Comparison of ENCODE assay signal across 8 cellular contexts in genomic region chr17:49969134-49969759, GRCh38. TPM values are rescaled to one million over a fixed set of nuclear protein-coding genes. Genes with fewer than 3 reads are reported as not detected.
DNase-seq lines count a peak whose midpoint lies in the region; ATAC-seq and TF ChIP-seq lines count a peak whose summit lies in the region.

TSS of gene DLX4 (plus strand) at chr17:49969190. CDS start at chr17:49969469, 279 bp downstream.

- peaks cover 100% of the 10 kb centered on the region for H3K27me3 ChIP-seq in transverse colon

- H3K27me3 Mint-ChIP-seq in activated T-helper 17 cell treated with anti-CD3 and anti-CD28 coated beads, Interleukin-2, amount 50 U/mL, for 72 hours: peaks cover 64% of the 10 kb centered on the region
- peaks cover 30 to 63% (median 56%) of the 10 kb centered on the region in 3 donors for H3K27me3 Mint-ChIP-seq in immature natural killer cell (ENCODE audit: low read depth in 3 of 3)

- H3K4me1 Mint-ChIP-seq in activated T-helper 17 cell treated with anti-CD3 and anti-CD28 coated beads, Interleukin-2, amount 50 U/mL, for 72 hours: peaks cover 21% of the 10 kb centered on the region
- H3K4me1 Mint-ChIP-seq in immature natural killer cell: peaks cover 42 to 55% of the 10 kb centered on the region in 2 donors

- peak; percentile 18 for ATAC-seq in activated T-helper 17 cell treated with anti-CD3 and anti-CD28 coated beads, Interleukin-2, amount 50 U/mL, for 72 hours (replicated peaks)
- ATAC-seq in GM18909 (IDR thresholded peaks at IDR 0.05; ENCODE audit: poor library complexity, unreplicated experiment) (no peak), omental fat pad (ENCODE audit: low FRiP score) (no peak)

- peak; percentile 86 for DNase-seq in AG20443 (ENCODE audit: low spot score)
- no peak for DNase-seq in immature natural killer cell
- DNase-seq in transverse colon: no peak
- no peak for DNase-seq in SW 1271 (lab: John Stamatoyannopoulos, UW)
- DNase-seq in omental fat pad (ENCODE audit: low spot score): no peak

- CTCF ChIA-PET in HEK293 (lab: Yijun Ruan, JAX): no interaction called here

- H3K9me3 Mint-ChIP-seq in activated T-helper 17 cell treated with anti-CD3 and anti-CD28 coated beads, Interleukin-2, amount 50 U/mL, for 72 hours: no peaks in the 10 kb centered on the region
- peaks cover 0 to 8% (median 0%) of the 10 kb centered on the region in 6 donors for H3K9me3 Mint-ChIP-seq in immature natural killer cell

- TF ChIP-seq CTCF in HEK293 (tag by site-specific recombination; IDR thresholded peaks at IDR 0.05) (no peak), transverse colon (IDR thresholded peaks at IDR 0.05) (no peak), omental fat pad (IDR thresholded peaks at IDR 0.05) (no peak)

- in situ Hi-C loops in transverse colon (cut with MboI; ENCODE audit: low pct_ligation_motif_present in 1 of 4, low pct_unique_long_range_greater_than_20kb in 1 of 4, low sequenced_read_pairs in 3 of 4): no loop called here

- peaks cover 0 to 6% of the 10 kb centered on the region in 2 experiments; a peak in 1 of 3 replicates for H3K36me3 ChIP-seq in HEK293 (ENCODE audit: control insufficient read depth in 2 of 2, insufficient read depth in 1 of 2, low read length in 2 of 2)
- no peaks in the 10 kb centered on the region for H3K36me3 ChIP-seq in transverse colon

- H3K9me3 ChIP-seq in HEK293 (ENCODE audit: control insufficient read depth, insufficient read depth, low read depth, low read length) (no peaks in the 10 kb centered on the region), transverse colon (no peaks in the 10 kb centered on the region)

- TF ChIP-seq EP300 in transverse colon (IDR thresholded peaks at IDR 0.05; ENCODE audit: low read depth): no peak

- peak within 1 kb of the TSS; percentile 81 for H3K4me3 Mint-ChIP-seq in activated T-helper 17 cell treated with anti-CD3 and anti-CD28 coated beads, Interleukin-2, amount 50 U/mL, for 72 hours
- H3K4me3 Mint-ChIP-seq in immature natural killer cell: peak within 1 kb of the TSS; percentile 81 to 92 (median 89)

- no peaks in the 10 kb centered on the region for H3K36me3 Mint-ChIP-seq in activated T-helper 17 cell treated with anti-CD3 and anti-CD28 coated beads, Interleukin-2, amount 50 U/mL, for 72 hours (ENCODE audit: low read depth)
- H3K36me3 Mint-ChIP-seq in immature natural killer cell: peaks cover 0 to 5% (median 3%) of the 10 kb centered on the region in 3 donors

- H3K27ac ChIP-seq in HEK293 (ENCODE audit: extremely low read depth, low read depth, low read length) (peak within 1 kb of the TSS; percentile 84), transverse colon (no peak within 1 kb of the TSS)

- intact Hi-C loops in transverse colon (cut with DNase I; ENCODE audit: low total_unique reads): no loop called here

- H3K4me1 ChIP-seq in HEK293 (ENCODE audit: control insufficient read depth, insufficient read depth, low read length) (no peaks in the 10 kb centered on the region), transverse colon (peaks cover 15 to 39% (median 30%) of the 10 kb centered on the region in 4 donors)

- POLR2A ChIA-PET in HEK293 (lab: Yijun Ruan, JAX): no interaction called here

- peak within 1 kb of the TSS; percentile 57 for H3K27ac Mint-ChIP-seq in activated T-helper 17 cell treated with anti-CD3 and anti-CD28 coated beads, Interleukin-2, amount 50 U/mL, for 72 hours
- H3K27ac Mint-ChIP-seq in immature natural killer cell: peak within 1 kb of the TSS in 3 of 6 donors; percentile 7 to 84 (median 48)

- TF ChIP-seq POLR2A in transverse colon (IDR thresholded peaks at IDR 0.05): no peak

- 6% methylated on average over 45 of the region's 45 CpGs; no CpG with 5 or more reads in 1 of the 2 donors for WGBS in transverse colon (ENCODE audit: low coverage in 1 of 2), 2 donors

- H3K4me3 ChIP-seq in HEK293 (ENCODE audit: low read depth, low read length): peak within 1 kb of the TSS; percentile 70
- H3K4me3 ChIP-seq in transverse colon: peak within 1 kb of the TSS; percentile 17 to 53 (median 40)

TF ChIP-seq in HEK293, 187 proteins besides CTCF, POLR2A, EP300 and RAD21 (continues in another document):
- TF ChIP-seq KLF1 (tag by site-specific recombination; IDR thresholded peaks at IDR 0.05): peak; percentile 79
- no peak for TF ChIP-seq ZNF362 (tag by site-specific recombination; IDR thresholded peaks at IDR 0.05)
- TF ChIP-seq TRIM28 (IDR thresholded peaks at IDR 0.05; ENCODE audit: borderline replicate concordance, low read length): no peak
- no peak for TF ChIP-seq KLF7 (tag by site-specific recombination; IDR thresholded peaks at IDR 0.05; ENCODE audit: borderline replicate concordance)
- no peak for TF ChIP-seq ZNF548 (tag by site-specific recombination; IDR thresholded peaks at IDR 0.05)
- peak; percentile 68 for TF ChIP-seq ZNF596 (tag by site-specific recombination; IDR thresholded peaks at IDR 0.05)
- no peak for TF ChIP-seq KLF16 (tag by site-specific recombination; IDR thresholded peaks at IDR 0.05)
- no peak for TF ChIP-seq OSR2 (tag by site-specific recombination; IDR thresholded peaks at IDR 0.05)
- TF ChIP-seq ZNF449 (tag by site-specific recombination; IDR thresholded peaks at IDR 0.05): no peak
- TF ChIP-seq ZNF660 (tag by site-specific recombination; IDR thresholded peaks at IDR 0.05): no peak
- TF ChIP-seq BCL11A (tag by site-specific recombination; IDR thresholded peaks at IDR 0.05; ENCODE audit: low read depth): no peak
- no peak for TF ChIP-seq ZNF623 (tag by site-specific recombination; IDR thresholded peaks at IDR 0.05)
- TF ChIP-seq IKZF3 (tag by site-specific recombination; IDR thresholded peaks at IDR 0.05): peak; percentile 97
- TF ChIP-seq ZXDB (tag by site-specific recombination; IDR thresholded peaks at IDR 0.05): 0 out of 2 replicates have a peak, but pooled peaks have one; percentile 0
- no peak for TF ChIP-seq ZNF433 (tag by site-specific recombination; IDR thresholded peaks at IDR 0.05; ENCODE audit: low read depth)
- no peak for TF ChIP-seq EGR2 (tag by site-specific recombination; IDR thresholded peaks at IDR 0.05; ENCODE audit: low read depth)
- TF ChIP-seq ZNF664 (tag by site-specific recombination; IDR thresholded peaks at IDR 0.05): no peak
- TF ChIP-seq ZNF561 (tag by site-specific recombination; IDR thresholded peaks at IDR 0.05; ENCODE audit: borderline replicate concordance): no peak
- TF ChIP-seq ZBTB10 (tag by site-specific recombination; IDR thresholded peaks at IDR 0.05): peak; percentile 100
- no peak for TF ChIP-seq ZNF645 (tag by site-specific recombination; IDR thresholded peaks at IDR 0.05)
- no peak for TF ChIP-seq ZNF24 (tag by site-specific recombination; IDR thresholded peaks at IDR 0.05)

RNA-seq across cellular contexts. Expression of gene DLX4, which starts in this region (rescaled TPM):
- total RNA-seq in activated T-helper 17 cell treated with anti-CD3 and anti-CD28 coated beads, Interleukin-2, amount 50 U/mL, for 72 hours: under 1 TPM; 0.39 to 0.61 TPM
- polyA plus RNA-seq in immature natural killer cell: under 1 TPM in 2 of 3 donors, not detected in 1; 0.19 to 0.32 TPM
- total RNA-seq in transverse colon (not detected), omental fat pad (under 1 TPM in 1 of 4 donors, not detected in 3; 0.37 TPM)

Comparison
In these comparisons a context has a peak if more than half of its experiments do, and no peak if none do; other contexts are left out.
1. Peak in ATAC-seq in activated T-helper 17 cell treated with anti-CD3 and anti-CD28 coated beads, Interleukin-2, amount 50 U/mL, for 72 hours; RNA of the gene not detected or under 1 TPM.